ENCODE assay signal across 2 cellular contexts in genomic region chrX:115892787-115893671, GRCh38.
TF ChIP-seq lines count a peak whose summit lies in the region.

No MANE protein-coding gene starts in this region.

TF ChIP-seq in K562, 482 proteins besides CTCF, POLR2A, EP300 and RAD21 (continued from another document):
- TF ChIP-seq CBX2 (IDR thresholded peaks at IDR 0.05; ENCODE audit: insufficient read depth, low read length, poor library complexity, severe bottlenecking) (no peak), MCM2 (IDR thresholded peaks at IDR 0.05; ENCODE audit: low read depth) (no peak)
TF ChIP-seq in K562: peak in this region for 26.

TF ChIP-seq in HepG2, 621 proteins besides CTCF, POLR2A, EP300 and RAD21 (continued from another document and continues in another):
- no peak for TF ChIP-seq SKIL (CRISPR knock-in tag; IDR thresholded peaks at IDR 0.05; ENCODE audit: borderline replicate concordance)
- TF ChIP-seq, protein P1, sequence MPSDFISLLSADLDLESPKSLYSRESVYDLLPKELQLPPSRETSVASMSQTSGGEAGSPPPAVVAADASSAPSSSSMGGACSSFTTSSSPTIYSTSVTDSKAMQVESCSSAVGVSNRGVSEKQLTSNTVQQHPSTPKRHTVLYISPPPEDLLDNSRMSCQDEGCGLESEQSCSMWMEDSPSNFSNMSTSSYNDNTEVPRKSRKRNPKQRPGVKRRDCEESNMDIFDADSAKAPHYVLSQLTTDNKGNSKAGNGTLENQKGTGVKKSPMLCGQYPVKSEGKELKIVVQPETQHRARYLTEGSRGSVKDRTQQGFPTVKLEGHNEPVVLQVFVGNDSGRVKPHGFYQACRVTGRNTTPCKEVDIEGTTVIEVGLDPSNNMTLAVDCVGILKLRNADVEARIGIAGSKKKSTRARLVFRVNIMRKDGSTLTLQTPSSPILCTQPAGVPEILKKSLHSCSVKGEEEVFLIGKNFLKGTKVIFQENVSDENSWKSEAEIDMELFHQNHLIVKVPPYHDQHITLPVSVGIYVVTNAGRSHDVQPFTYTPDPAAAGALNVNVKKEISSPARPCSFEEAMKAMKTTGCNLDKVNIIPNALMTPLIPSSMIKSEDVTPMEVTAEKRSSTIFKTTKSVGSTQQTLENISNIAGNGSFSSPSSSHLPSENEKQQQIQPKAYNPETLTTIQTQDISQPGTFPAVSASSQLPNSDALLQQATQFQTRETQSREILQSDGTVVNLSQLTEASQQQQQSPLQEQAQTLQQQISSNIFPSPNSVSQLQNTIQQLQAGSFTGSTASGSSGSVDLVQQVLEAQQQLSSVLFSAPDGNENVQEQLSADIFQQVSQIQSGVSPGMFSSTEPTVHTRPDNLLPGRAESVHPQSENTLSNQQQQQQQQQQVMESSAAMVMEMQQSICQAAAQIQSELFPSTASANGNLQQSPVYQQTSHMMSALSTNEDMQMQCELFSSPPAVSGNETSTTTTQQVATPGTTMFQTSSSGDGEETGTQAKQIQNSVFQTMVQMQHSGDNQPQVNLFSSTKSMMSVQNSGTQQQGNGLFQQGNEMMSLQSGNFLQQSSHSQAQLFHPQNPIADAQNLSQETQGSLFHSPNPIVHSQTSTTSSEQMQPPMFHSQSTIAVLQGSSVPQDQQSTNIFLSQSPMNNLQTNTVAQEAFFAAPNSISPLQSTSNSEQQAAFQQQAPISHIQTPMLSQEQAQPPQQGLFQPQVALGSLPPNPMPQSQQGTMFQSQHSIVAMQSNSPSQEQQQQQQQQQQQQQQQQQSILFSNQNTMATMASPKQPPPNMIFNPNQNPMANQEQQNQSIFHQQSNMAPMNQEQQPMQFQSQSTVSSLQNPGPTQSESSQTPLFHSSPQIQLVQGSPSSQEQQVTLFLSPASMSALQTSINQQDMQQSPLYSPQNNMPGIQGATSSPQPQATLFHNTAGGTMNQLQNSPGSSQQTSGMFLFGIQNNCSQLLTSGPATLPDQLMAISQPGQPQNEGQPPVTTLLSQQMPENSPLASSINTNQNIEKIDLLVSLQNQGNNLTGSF (CRISPR knock-in tag; IDR thresholded peaks at IDR 0.05): no peak
- TF ChIP-seq DNMT3B (CRISPR knock-in tag; conservative IDR thresholded peaks at IDR 0.05): no peak
- TF ChIP-seq ZNF275 (CRISPR knock-in tag; IDR thresholded peaks at IDR 0.05; ENCODE audit: borderline replicate concordance): no peak
- no peak for TF ChIP-seq RNF219 (CRISPR knock-in tag; IDR thresholded peaks at IDR 0.05)
- TF ChIP-seq HMGXB4 (CRISPR knock-in tag; IDR thresholded peaks at IDR 0.05; ENCODE audit: borderline replicate concordance in 1 of 2, low read depth in 1 of 2): peak in 1 of 2 experiments; percentile 26; a peak in 1 of 4 replicates
- TF ChIP-seq ZBTB38 (CRISPR knock-in tag; IDR thresholded peaks at IDR 0.05): peak; percentile 22; the same call in 1 of the 2 replicates
- no peak for TF ChIP-seq PTBP1 (IDR thresholded peaks at IDR 0.05; ENCODE audit: low read depth, low read length, poor library complexity, severe bottlenecking)
- TF ChIP-seq ZNF672 (CRISPR knock-in tag; IDR thresholded peaks at IDR 0.05): no peak
- TF ChIP-seq TGIF2 (CRISPR knock-in tag; IDR thresholded peaks at IDR 0.05): no peak; the same call in 1 of the 2 replicates
- TF ChIP-seq, protein P2, sequence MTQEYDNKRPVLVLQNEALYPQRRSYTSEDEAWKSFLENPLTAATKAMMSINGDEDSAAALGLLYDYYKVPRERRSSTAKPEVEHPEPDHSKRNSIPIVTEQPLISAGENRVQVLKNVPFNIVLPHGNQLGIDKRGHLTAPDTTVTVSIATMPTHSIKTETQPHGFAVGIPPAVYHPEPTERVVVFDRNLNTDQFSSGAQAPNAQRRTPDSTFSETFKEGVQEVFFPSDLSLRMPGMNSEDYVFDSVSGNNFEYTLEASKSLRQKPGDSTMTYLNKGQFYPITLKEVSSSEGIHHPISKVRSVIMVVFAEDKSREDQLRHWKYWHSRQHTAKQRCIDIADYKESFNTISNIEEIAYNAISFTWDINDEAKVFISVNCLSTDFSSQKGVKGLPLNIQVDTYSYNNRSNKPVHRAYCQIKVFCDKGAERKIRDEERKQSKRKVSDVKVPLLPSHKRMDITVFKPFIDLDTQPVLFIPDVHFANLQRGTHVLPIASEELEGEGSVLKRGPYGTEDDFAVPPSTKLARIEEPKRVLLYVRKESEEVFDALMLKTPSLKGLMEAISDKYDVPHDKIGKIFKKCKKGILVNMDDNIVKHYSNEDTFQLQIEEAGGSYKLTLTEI (CRISPR knock-in tag; conservative IDR thresholded peaks at IDR 0.05): no peak
- peak; percentile 30; the same call in 1 of the 2 replicates for TF ChIP-seq ZNF614 (CRISPR knock-in tag; IDR thresholded peaks at IDR 0.05; ENCODE audit: borderline replicate concordance)
- TF ChIP-seq, protein P3, sequence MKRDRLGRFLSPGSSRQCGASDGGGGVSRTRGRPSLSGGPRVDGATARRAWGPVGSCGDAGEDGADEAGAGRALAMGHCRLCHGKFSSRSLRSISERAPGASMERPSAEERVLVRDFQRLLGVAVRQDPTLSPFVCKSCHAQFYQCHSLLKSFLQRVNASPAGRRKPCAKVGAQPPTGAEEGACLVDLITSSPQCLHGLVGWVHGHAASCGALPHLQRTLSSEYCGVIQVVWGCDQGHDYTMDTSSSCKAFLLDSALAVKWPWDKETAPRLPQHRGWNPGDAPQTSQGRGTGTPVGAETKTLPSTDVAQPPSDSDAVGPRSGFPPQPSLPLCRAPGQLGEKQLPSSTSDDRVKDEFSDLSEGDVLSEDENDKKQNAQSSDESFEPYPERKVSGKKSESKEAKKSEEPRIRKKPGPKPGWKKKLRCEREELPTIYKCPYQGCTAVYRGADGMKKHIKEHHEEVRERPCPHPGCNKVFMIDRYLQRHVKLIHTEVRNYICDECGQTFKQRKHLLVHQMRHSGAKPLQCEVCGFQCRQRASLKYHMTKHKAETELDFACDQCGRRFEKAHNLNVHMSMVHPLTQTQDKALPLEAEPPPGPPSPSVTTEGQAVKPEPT (CRISPR knock-in tag; IDR thresholded peaks at IDR 0.05; ENCODE audit: low read depth): no peak
- peak; percentile 33; the same call in 1 of the 2 replicates for TF ChIP-seq SMAD3 (CRISPR knock-in tag; IDR thresholded peaks at IDR 0.05)
- TF ChIP-seq ZNF160 (CRISPR knock-in tag; IDR thresholded peaks at IDR 0.05): peak; percentile 57; the same call in 1 of the 2 replicates
- TF ChIP-seq CREB1 (IDR thresholded peaks at IDR 0.05): no peak
- TF ChIP-seq CREB1 (CRISPR knock-in tag; IDR thresholded peaks at IDR 0.05): no peak
- no peak for TF ChIP-seq ZMYM2 (CRISPR knock-in tag; IDR thresholded peaks at IDR 0.05)
- TF ChIP-seq, protein P4, sequence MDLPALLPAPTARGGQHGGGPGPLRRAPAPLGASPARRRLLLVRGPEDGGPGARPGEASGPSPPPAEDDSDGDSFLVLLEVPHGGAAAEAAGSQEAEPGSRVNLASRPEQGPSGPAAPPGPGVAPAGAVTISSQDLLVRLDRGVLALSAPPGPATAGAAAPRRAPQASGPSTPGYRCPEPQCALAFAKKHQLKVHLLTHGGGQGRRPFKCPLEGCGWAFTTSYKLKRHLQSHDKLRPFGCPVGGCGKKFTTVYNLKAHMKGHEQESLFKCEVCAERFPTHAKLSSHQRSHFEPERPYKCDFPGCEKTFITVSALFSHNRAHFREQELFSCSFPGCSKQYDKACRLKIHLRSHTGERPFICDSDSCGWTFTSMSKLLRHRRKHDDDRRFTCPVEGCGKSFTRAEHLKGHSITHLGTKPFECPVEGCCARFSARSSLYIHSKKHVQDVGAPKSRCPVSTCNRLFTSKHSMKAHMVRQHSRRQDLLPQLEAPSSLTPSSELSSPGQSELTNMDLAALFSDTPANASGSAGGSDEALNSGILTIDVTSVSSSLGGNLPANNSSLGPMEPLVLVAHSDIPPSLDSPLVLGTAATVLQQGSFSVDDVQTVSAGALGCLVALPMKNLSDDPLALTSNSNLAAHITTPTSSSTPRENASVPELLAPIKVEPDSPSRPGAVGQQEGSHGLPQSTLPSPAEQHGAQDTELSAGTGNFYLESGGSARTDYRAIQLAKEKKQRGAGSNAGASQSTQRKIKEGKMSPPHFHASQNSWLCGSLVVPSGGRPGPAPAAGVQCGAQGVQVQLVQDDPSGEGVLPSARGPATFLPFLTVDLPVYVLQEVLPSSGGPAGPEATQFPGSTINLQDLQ (CRISPR knock-in tag; IDR thresholded peaks at IDR 0.05): no peak
- TF ChIP-seq HDAC1 (CRISPR knock-in tag; IDR thresholded peaks at IDR 0.05): peak; percentile 61
- TF ChIP-seq, protein P5, sequence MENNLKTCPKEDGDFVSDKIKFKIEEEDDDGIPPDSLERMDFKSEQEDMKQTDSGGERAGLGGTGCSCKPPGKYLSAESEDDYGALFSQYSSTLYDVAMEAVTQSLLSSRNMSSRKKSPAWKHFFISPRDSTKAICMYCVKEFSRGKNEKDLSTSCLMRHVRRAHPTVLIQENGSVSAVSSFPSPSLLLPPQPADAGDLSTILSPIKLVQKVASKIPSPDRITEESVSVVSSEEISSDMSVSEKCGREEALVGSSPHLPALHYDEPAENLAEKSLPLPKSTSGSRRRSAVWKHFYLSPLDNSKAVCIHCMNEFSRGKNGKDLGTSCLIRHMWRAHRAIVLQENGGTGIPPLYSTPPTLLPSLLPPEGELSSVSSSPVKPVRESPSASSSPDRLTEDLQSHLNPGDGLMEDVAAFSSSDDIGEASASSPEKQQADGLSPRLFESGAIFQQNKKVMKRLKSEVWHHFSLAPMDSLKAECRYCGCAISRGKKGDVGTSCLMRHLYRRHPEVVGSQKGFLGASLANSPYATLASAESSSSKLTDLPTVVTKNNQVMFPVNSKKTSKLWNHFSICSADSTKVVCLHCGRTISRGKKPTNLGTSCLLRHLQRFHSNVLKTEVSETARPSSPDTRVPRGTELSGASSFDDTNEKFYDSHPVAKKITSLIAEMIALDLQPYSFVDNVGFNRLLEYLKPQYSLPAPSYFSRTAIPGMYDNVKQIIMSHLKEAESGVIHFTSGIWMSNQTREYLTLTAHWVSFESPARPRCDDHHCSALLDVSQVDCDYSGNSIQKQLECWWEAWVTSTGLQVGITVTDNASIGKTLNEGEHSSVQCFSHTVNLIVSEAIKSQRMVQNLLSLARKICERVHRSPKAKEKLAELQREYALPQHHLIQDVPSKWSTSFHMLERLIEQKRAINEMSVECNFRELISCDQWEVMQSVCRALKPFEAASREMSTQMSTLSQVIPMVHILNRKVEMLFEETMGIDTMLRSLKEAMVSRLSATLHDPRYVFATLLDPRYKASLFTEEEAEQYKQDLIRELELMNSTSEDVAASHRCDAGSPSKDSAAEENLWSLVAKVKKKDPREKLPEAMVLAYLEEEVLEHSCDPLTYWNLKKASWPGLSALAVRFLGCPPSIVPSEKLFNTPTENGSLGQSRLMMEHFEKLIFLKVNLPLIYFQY (CRISPR knock-in tag; IDR thresholded peaks at IDR 0.05; ENCODE audit: borderline replicate concordance): peak; percentile 33; the same call in 1 of the 2 replicates
- TF ChIP-seq CBX1 (IDR thresholded peaks at IDR 0.05; ENCODE audit: low read depth): peak; percentile 49
- TF ChIP-seq KLF13 (CRISPR knock-in tag; IDR thresholded peaks at IDR 0.05): no peak
- peak; percentile 47 for TF ChIP-seq ELF1 (CRISPR knock-in tag; IDR thresholded peaks at IDR 0.05)
- peak; percentile 41; the same call in 1 of the 2 replicates for TF ChIP-seq FOXO1 (CRISPR knock-in tag; IDR thresholded peaks at IDR 0.05)
- TF ChIP-seq ZMYM4 (CRISPR knock-in tag; IDR thresholded peaks at IDR 0.05): peak; percentile 66; the same call in 1 of the 2 replicates
- no peak for TF ChIP-seq ZFP36L1 (CRISPR knock-in tag; IDR thresholded peaks at IDR 0.05)
- TF ChIP-seq RBFOX2 (IDR thresholded peaks at IDR 0.05; ENCODE audit: low read depth, low read length): no peak
- TF ChIP-seq ATF7-NPFF (CRISPR knock-in tag; IDR thresholded peaks at IDR 0.05; ENCODE audit: low read depth): 0 out of 2 replicates have a peak, but pooled peaks have one; percentile 58
- TF ChIP-seq SNAI1 (CRISPR knock-in tag; IDR thresholded peaks at IDR 0.05; ENCODE audit: borderline replicate concordance): no peak
- TF ChIP-seq KDM6A (CRISPR knock-in tag; IDR thresholded peaks at IDR 0.05; ENCODE audit: low read depth): no peak
- no peak for TF ChIP-seq ZNF572 (CRISPR knock-in tag; IDR thresholded peaks at IDR 0.05)
